Comparison of ENCODE assay signal across 8 cellular contexts in the genomic region with DNA sequence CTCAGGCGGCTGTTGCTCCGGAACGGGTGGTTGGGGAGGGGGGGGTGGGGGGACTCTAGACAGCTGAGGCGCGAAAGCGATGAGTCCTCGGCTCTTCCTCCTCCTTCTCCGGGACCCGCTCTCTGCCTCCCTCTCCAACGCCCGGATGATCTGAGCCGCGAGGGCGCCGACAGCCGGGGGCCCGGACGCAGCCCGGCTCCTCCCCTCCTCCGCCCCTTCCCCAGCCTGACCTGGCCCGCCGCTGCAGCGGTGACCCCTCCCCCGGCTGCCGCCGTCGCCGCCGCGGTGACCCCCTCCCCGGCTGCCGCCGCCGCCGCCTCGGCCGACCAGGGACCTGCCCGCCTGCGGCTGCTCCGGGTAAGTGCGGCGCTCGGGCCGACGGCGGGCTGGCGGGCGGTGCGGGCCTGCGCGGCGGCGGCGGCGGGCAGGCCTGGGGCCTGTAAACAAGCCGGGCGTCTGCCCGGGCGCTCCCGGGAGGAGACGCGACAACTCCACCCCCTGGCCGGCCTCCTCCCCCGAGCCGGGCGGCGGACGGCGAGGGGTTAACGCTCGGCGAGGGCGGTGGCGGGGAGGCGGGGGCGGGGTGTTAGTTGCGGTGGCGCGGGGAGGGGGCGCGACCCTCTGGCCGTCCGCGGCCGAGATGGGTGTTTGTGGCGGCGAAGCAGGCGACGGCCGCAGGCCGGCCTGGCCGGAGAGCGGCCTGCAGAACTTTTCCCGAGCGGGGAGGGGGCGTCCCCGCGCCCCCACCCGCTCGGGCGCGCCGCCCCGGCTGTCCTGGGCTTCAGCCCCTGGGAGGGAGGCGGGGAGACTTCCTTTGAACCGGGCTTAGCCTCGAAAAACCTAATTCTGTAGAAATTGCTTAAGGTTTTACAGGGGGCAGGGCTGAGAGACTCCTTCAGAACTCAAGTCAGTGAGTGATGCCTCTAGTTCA. TPM values are rescaled to one million over a fixed set of nuclear protein-coding genes. Genes with fewer than 3 reads are reported as not detected.
A peak's percentile ranks its signal among the peaks of the same experiment; 100 is the strongest.
DNase-seq lines count a peak whose midpoint lies in the region; ATAC-seq and TF ChIP-seq lines count a peak whose summit lies in the region.

No MANE protein-coding gene starts in this region.

- peak; percentile 54 to 70 for DNase-seq in NCI-H2081 (lab: John Stamatoyannopoulos, UW)
- no peak for DNase-seq in NCI-H2081 treated with DMSO at 0.1 percent for 48 hours (lab: John Stamatoyannopoulos, UW)
- DNase-seq in NCI-H2171 treated with DMSO at 0.1 percent for 48 hours (lab: John Stamatoyannopoulos, UW), result peak; percentile 69
- peak; percentile 21 for DNase-seq in activated CD4-positive, CD25-positive, alpha-beta regulatory T cell treated with anti-CD3 and anti-CD28 coated beads, Interleukin-2, amount 50 U/mL, for 16 hours (ENCODE audit: low read depth, low spot score)
- peak; percentile 70 for DNase-seq in cerebellum (ENCODE audit: low spot score)
- DNase-seq in kidney epithelial cell (ENCODE audit: low read depth), result no peak
- DNase-seq in stimulated activated CD4-positive, alpha-beta T cell treated with anti-CD3 and anti-CD28 coated beads, Interleukin-15, amount 100 ng/mL, for 48 hours (ENCODE audit: low read depth in 2 of 2), result peak; percentile 19 to 59

- H3K36me3 ChIP-seq in kidney epithelial cell (ENCODE audit: control insufficient read depth, insufficient read depth, low read length), result no peaks in the 10 kb centered on the region

- H3K27me3 ChIP-seq in kidney epithelial cell (ENCODE audit: control insufficient read depth, insufficient read depth, low read length), result no peaks in the 10 kb centered on the region

- ATAC-seq in HG02938 (IDR thresholded peaks at IDR 0.05; ENCODE audit: unreplicated experiment), result peak; percentile 24

- peak overlapping the region; percentile 66 for H3K4me3 ChIP-seq in kidney epithelial cell (ENCODE audit: low read depth, low read length)

- TF ChIP-seq CTCF in kidney epithelial cell (IDR thresholded peaks at IDR 0.05; ENCODE audit: insufficient read depth, low read length, poor library complexity, severe bottlenecking), result no peak

RNA-seq across cellular contexts. Expression of a gene that starts 0.6 kb away (rescaled TPM):
- total RNA-seq in cerebellum, result 68.1 TPM
- 24.6 and 26.1 TPM in 2 replicates for total RNA-seq in kidney epithelial cell

Comparison
In these comparisons a context has a peak if more than half of its experiments do, and no peak if none do; other contexts are left out.
1. DNase-seq: peak in NCI-H2081 (2 of 2), NCI-H2171 treated with DMSO at 0.1 percent for 48 hours (single experiment), activated CD4-positive, CD25-positive, alpha-beta regulatory T cell treated with anti-CD3 and anti-CD28 coated beads, Interleukin-2, amount 50 U/mL, for 16 hours (single experiment), cerebellum (single experiment) and stimulated activated CD4-positive, alpha-beta T cell treated with anti-CD3 and anti-CD28 coated beads, Interleukin-15, amount 100 ng/mL, for 48 hours (2 of 2); none in NCI-H2081 treated with DMSO at 0.1 percent for 48 hours (single experiment) and kidney epithelial cell (single experiment).